In genomic region chr18:31978616-31979015, GRCh38 we compare ENCODE assay signal across 36 cellular contexts.
"Had no signal": no experiment of that assay in that cellular context is flagged by ENCODE, and none has a peak within 500 bp of the region (broad histone marks: within the 10 kb centered on the region; RNA-seq: fewer than 3 reads in every experiment).

No MANE protein-coding gene starts in this region.

- H3K4me3 ChIP-seq: adrenal gland, body of pancreas, cardiac muscle cell, colonic mucosa, esophagus squamous epithelium, gastroesophageal sphincter, heart right ventricle, hepatocyte had no signal

- H3K27ac Mint-ChIP-seq: activated CD4-positive, alpha-beta memory T cell treated with anti-CD3 and anti-CD28 coated beads for 36 hours; activated CD4-positive, alpha-beta T cell treated with anti-CD3 and anti-CD28 coated beads for 36 hours; activated CD8-positive, alpha-beta memory T cell treated with anti-CD3 and anti-CD28 coated beads, Interleukin-2, amount 10 ng/mL, durations not matched to agents 7 days and 5 days; activated CD8-positive, alpha-beta T cell treated with anti-CD3 and anti-CD28 coated beads, Interleukin-2, amount 10 ng/mL, durations not matched to agents 7 days and 5 days; activated naive CD4-positive, alpha-beta T cell treated with anti-CD3 and anti-CD28 coated beads for 36 hours; activated naive CD4-positive, alpha-beta T cell treated with anti-CD3 and anti-CD28 coated beads, Interleukin-2, amount 50 U/mL, for 24 hours; activated naive CD8-positive, alpha-beta T cell treated with anti-CD3 and anti-CD28 coated beads for 36 hours; activated naive CD8-positive, alpha-beta T cell treated with anti-CD3 and anti-CD28 coated beads, Interleukin-2, amount 50 U/mL, for 24 hours; activated T-helper 1 cell treated with anti-CD3 and anti-CD28 coated beads, Interleukin-12 subunit alpha, Interleukin-12 subunit beta, Interleukin-2, Interleukin-4 antibody, amounts not matched to agents 30 ng/mL and 10 ng/mL and 1 ng/mL, durations not matched to agents 14 hours and 24 hours and 36 hours; activated T-helper 2 cell treated with anti-CD3 and anti-CD28 coated beads, Interferon-gamma antibody, Interleukin-2, Interleukin-4, amounts not matched to agents 10 μg/mL and 5 μg/mL and 100 μg/mL, durations not matched to agents 14 hours and 24 hours and 36 hours; T-helper 2 cell treated with Interferon-gamma antibody and Interleukin-4, amounts not matched to agents 5 μg/mL and 100 μg/mL, for 36 hours had no signal

- H3K4me3 Mint-ChIP-seq: activated CD4-positive, alpha-beta memory T cell treated with anti-CD3 and anti-CD28 coated beads for 36 hours; activated CD4-positive, alpha-beta T cell treated with anti-CD3 and anti-CD28 coated beads for 36 hours; activated CD4-positive, alpha-beta T cell treated with anti-CD3 and anti-CD28 coated beads, Interleukin-2, amount 10 ng/mL, durations not matched to agents 24 days and 14 days; activated CD8-positive, alpha-beta memory T cell treated with anti-CD3 and anti-CD28 coated beads, Interleukin-2, amount 10 ng/mL, durations not matched to agents 7 days and 5 days; activated CD8-positive, alpha-beta T cell treated with anti-CD3 and anti-CD28 coated beads, Interleukin-2, amount 10 ng/mL, durations not matched to agents 7 days and 5 days; activated naive CD4-positive, alpha-beta T cell treated with anti-CD3 and anti-CD28 coated beads for 36 hours; activated naive CD4-positive, alpha-beta T cell treated with anti-CD3 and anti-CD28 coated beads, Interleukin-2, amount 50 U/mL, for 24 hours; activated naive CD8-positive, alpha-beta T cell treated with anti-CD3 and anti-CD28 coated beads for 36 hours; activated naive CD8-positive, alpha-beta T cell treated with anti-CD3 and anti-CD28 coated beads, Interleukin-2, amount 50 U/mL, for 24 hours; activated T-helper 1 cell treated with anti-CD3 and anti-CD28 coated beads, Interleukin-12 subunit alpha, Interleukin-12 subunit beta, Interleukin-2, Interleukin-4 antibody, amounts not matched to agents 30 ng/mL and 10 ng/mL and 1 ng/mL, durations not matched to agents 14 hours and 24 hours and 36 hours; T-helper 2 cell treated with Interferon-gamma antibody and Interleukin-4, amounts not matched to agents 5 μg/mL and 100 μg/mL, for 36 hours had no signal

- H3K9me3 ChIP-seq: adrenal gland, colonic mucosa had no signal

- H3K4me1 Mint-ChIP-seq: activated CD8-positive, alpha-beta memory T cell treated with anti-CD3 and anti-CD28 coated beads, Interleukin-2, amount 10 ng/mL, durations not matched to agents 7 days and 5 days; activated naive CD8-positive, alpha-beta T cell treated with anti-CD3 and anti-CD28 coated beads for 36 hours; activated naive CD8-positive, alpha-beta T cell treated with anti-CD3 and anti-CD28 coated beads, Interleukin-2, amount 50 U/mL, for 24 hours had no signal

- H3K4me2 ChIP-seq: hepatocyte had no signal

- H3K27me3 ChIP-seq: adrenal gland, body of pancreas, cardiac muscle cell, colonic mucosa, esophagus squamous epithelium, gastroesophageal sphincter, heart right ventricle, hepatocyte had no signal

- FAIRE-seq: endometrium, endothelial cell of umbilical vein had no signal

- H3K36me3 ChIP-seq: adrenal gland, cardiac muscle cell, colonic mucosa, esophagus squamous epithelium, gastroesophageal sphincter, heart right ventricle had no signal

- H3K4me1 ChIP-seq: adrenal gland, body of pancreas, colonic mucosa, esophagus squamous epithelium, gastroesophageal sphincter had no signal

- H3K27me3 Mint-ChIP-seq: activated CD4-positive, alpha-beta memory T cell treated with anti-CD3 and anti-CD28 coated beads for 36 hours; activated CD4-positive, alpha-beta T cell treated with anti-CD3 and anti-CD28 coated beads for 36 hours; activated CD8-positive, alpha-beta memory T cell treated with anti-CD3 and anti-CD28 coated beads, Interleukin-2, amount 10 ng/mL, durations not matched to agents 7 days and 5 days; activated naive CD4-positive, alpha-beta T cell treated with anti-CD3 and anti-CD28 coated beads, Interleukin-2, amount 50 U/mL, for 24 hours; activated naive CD8-positive, alpha-beta T cell treated with anti-CD3 and anti-CD28 coated beads for 36 hours; activated naive CD8-positive, alpha-beta T cell treated with anti-CD3 and anti-CD28 coated beads, Interleukin-2, amount 50 U/mL, for 24 hours had no signal

- H2AFZ ChIP-seq: hepatocyte had no signal

- ATAC-seq: activated CD4-positive, alpha-beta T cell treated with anti-CD3 and anti-CD28 coated beads for 36 hours; activated CD8-positive, alpha-beta memory T cell treated with anti-CD3 and anti-CD28 coated beads, Interleukin-2, amount 10 ng/mL, durations not matched to agents 7 days and 5 days; activated CD8-positive, alpha-beta T cell treated with anti-CD3 and anti-CD28 coated beads, Interleukin-2, amount 10 ng/mL, durations not matched to agents 7 days and 5 days; activated naive CD8-positive, alpha-beta T cell treated with anti-CD3 and anti-CD28 coated beads, Interleukin-2, amount 50 U/mL, for 24 hours; body of pancreas; gastroesophageal sphincter; heart right ventricle had no signal

- DNase-seq: activated CD4-positive, alpha-beta memory T cell treated with anti-CD3 and anti-CD28 coated beads for 36 hours; activated CD4-positive, alpha-beta T cell treated with anti-CD3 and anti-CD28 coated beads for 36 hours; activated CD4-positive, alpha-beta T cell treated with anti-CD3 and anti-CD28 coated beads, Interleukin-2, amount 10 ng/mL, durations not matched to agents 24 days and 14 days; activated CD4-positive, CD25-positive, alpha-beta regulatory T cell; activated CD4-positive, CD25-positive, alpha-beta regulatory T cell treated with anti-CD3 and anti-CD28 coated beads, Interleukin-2, amount 50 U/mL, for 72 hours; activated CD8-positive, alpha-beta memory T cell treated with anti-CD3 and anti-CD28 coated beads, Interleukin-2, amount 10 ng/mL, durations not matched to agents 7 days and 5 days; activated CD8-positive, alpha-beta memory T cell treated with anti-CD3 and anti-CD28 coated beads, Interleukin-2, amount 50 U/mL, for 4 hours; activated CD8-positive, alpha-beta T cell treated with anti-CD3 and anti-CD28 coated beads, Interleukin-2, amount 10 ng/mL, durations not matched to agents 7 days and 5 days; activated effector memory CD4-positive, alpha-beta T cell treated with anti-CD3 and anti-CD28 coated beads, Interleukin-2, amount 50 U/mL, for 16 hours; activated naive CD4-positive, alpha-beta T cell treated with anti-CD3 and anti-CD28 coated beads for 36 hours; activated naive CD8-positive, alpha-beta T cell treated with anti-CD3 and anti-CD28 coated beads for 36 hours; activated naive CD8-positive, alpha-beta T cell treated with anti-CD3 and anti-CD28 coated beads, Interleukin-2, amount 50 U/mL, for 24 hours; activated T-cell treated with anti-CD3 and anti-CD28 coated beads, Interleukin-2, amount 50 U/mL, for 1 hour; activated T-cell treated with anti-CD3 and anti-CD28 coated beads, Interleukin-2, amount 50 U/mL, for 48 hours; adrenal gland; amygdala; aorta; body of pancreas; central memory CD4-positive, alpha-beta T cell; cerebellar nuclear complex; colonic mucosa; effector CD8-positive, alpha-beta T cell; esophagus squamous epithelium; foreskin melanocyte; heart right ventricle; T1000 had no signal

- H3K79me2 ChIP-seq: hepatocyte had no signal

- H3K27ac ChIP-seq: adrenal gland, body of pancreas, cardiac muscle cell, colonic mucosa, epithelial cell of prostate, esophagus squamous epithelium, gastroesophageal sphincter, heart right ventricle, hepatocyte had no signal
